Comparison of ENCODE assay signal across 8 cellular contexts in genomic region chr15:66702035-66702769, GRCh38. TPM values are rescaled to one million over a fixed set of nuclear protein-coding genes. Genes with fewer than 3 reads are reported as not detected.
DNase-seq lines count a peak whose midpoint lies in the region; ATAC-seq and TF ChIP-seq lines count a peak whose summit lies in the region.

SMAD6 (plus strand) TSS chr15:66702236; CDS start chr15:66703259, 1,023 bp downstream.

- H3K36me3 ChIP-seq in cardiac muscle cell (peaks cover 18% of the 10 kb centered on the region), ovary (no peaks in the 10 kb centered on the region), thoracic aorta (no peaks in the 10 kb centered on the region)

- intact Hi-C loops in ovary (cut with DNase I): loop anchor here (2.0 to 10.0 kb wide), 6 partner anchors 70 to 150 kb away; no protein-coding TSS in a partner anchor

- peak; percentile 49 for TF ChIP-seq POLR2A in ovary (IDR thresholded peaks at IDR 0.05)

- H3K9me3 ChIP-seq in cardiac muscle cell (ENCODE audit: low read depth) (no peaks in the 10 kb centered on the region), ovary (no peaks in the 10 kb centered on the region), thoracic aorta (no peaks in the 10 kb centered on the region)

- ATAC-seq in GM21423 (IDR thresholded peaks at IDR 0.05; ENCODE audit: unreplicated experiment) (peak; percentile 23), thoracic aorta (ENCODE audit: insufficient number of reproducible peaks, low FRiP score, low read depth) (peak; percentile 70)
- ATAC-seq in activated naive CD8-positive, alpha-beta T cell treated with anti-CD3 and anti-CD28 coated beads, Interleukin-2, amount 50 U/mL, for 24 hours: peak; percentile 27

- TF ChIP-seq CTCF in AG09319 (IDR thresholded peaks at IDR 0.05; ENCODE audit: low read depth, low read length) (no peak), cardiac muscle cell (IDR thresholded peaks at IDR 0.05; ENCODE audit: low read depth, low read length) (no peak), ovary (IDR thresholded peaks at IDR 0.05) (no peak), thoracic aorta (IDR thresholded peaks at IDR 0.05) (no peak)

- H3K4me1 Mint-ChIP-seq in activated naive CD8-positive, alpha-beta T cell treated with anti-CD3 and anti-CD28 coated beads, Interleukin-2, amount 50 U/mL, for 24 hours: peaks cover 19% of the 10 kb centered on the region

- TF ChIP-seq EP300 in ovary (IDR thresholded peaks at IDR 0.05): no peak

- peak within 1 kb of the TSS; percentile 81 for H3K4me3 Mint-ChIP-seq in activated naive CD8-positive, alpha-beta T cell treated with anti-CD3 and anti-CD28 coated beads, Interleukin-2, amount 50 U/mL, for 24 hours

- peaks cover 24% of the 10 kb centered on the region for H3K27me3 Mint-ChIP-seq in activated naive CD8-positive, alpha-beta T cell treated with anti-CD3 and anti-CD28 coated beads, Interleukin-2, amount 50 U/mL, for 24 hours

- H3K4me3 ChIP-seq in cardiac muscle cell (peak within 1 kb of the TSS; percentile 100), ovary (peak within 1 kb of the TSS; percentile 54), thoracic aorta (peak within 1 kb of the TSS; percentile 84)

- H3K36me3 Mint-ChIP-seq in activated naive CD8-positive, alpha-beta T cell treated with anti-CD3 and anti-CD28 coated beads, Interleukin-2, amount 50 U/mL, for 24 hours (ENCODE audit: low read depth): no peaks in the 10 kb centered on the region

- peak within 1 kb of the TSS; percentile 39 for H3K27ac Mint-ChIP-seq in activated naive CD8-positive, alpha-beta T cell treated with anti-CD3 and anti-CD28 coated beads, Interleukin-2, amount 50 U/mL, for 24 hours

- H3K27me3 ChIP-seq in cardiac muscle cell (no peaks in the 10 kb centered on the region), ovary (no peaks in the 10 kb centered on the region), thoracic aorta (replicated peaks; ENCODE audit: insufficient read depth) (no peaks in the 10 kb centered on the region)

- H3K4me1 ChIP-seq in cardiac muscle cell (ENCODE audit: low read depth) (peaks cover 17% of the 10 kb centered on the region), ovary (ENCODE audit: insufficient read depth) (peaks cover 21% of the 10 kb centered on the region), thoracic aorta (ENCODE audit: control insufficient read depth in 1 of 2, low read depth in 2 of 2) (peaks cover 22 to 41% of the 10 kb centered on the region in 2 donors)

- H3K9me3 Mint-ChIP-seq in activated naive CD8-positive, alpha-beta T cell treated with anti-CD3 and anti-CD28 coated beads, Interleukin-2, amount 50 U/mL, for 24 hours: no peaks in the 10 kb centered on the region

- DNase-seq in AG09319 (ENCODE audit: extremely low read depth, low read depth) (peak; percentile 97), NCI-H1436 (lab: John Stamatoyannopoulos, UW) (peak; percentile 91), T follicular helper cell (ENCODE audit: low read depth) (peak; percentile 70), cardiac muscle cell (ENCODE audit: low read depth in 1 of 2, low spot score in 1 of 2) (peak; percentile 99), ovary (peak; percentile 95 to 97 (median 97)), thoracic aorta (ENCODE audit: low spot score) (peak; percentile 88)
- peak; percentile 74 for DNase-seq in activated naive CD8-positive, alpha-beta T cell treated with anti-CD3 and anti-CD28 coated beads, Interleukin-2, amount 50 U/mL, for 24 hours

- WGBS in ovary, 3 donors: 0% methylated on average over 53 of the region's 53 CpGs

- H3K27ac ChIP-seq in cardiac muscle cell (peak within 1 kb of the TSS; percentile 97), ovary (peak within 1 kb of the TSS; percentile 65 to 76), thoracic aorta (peak within 1 kb of the TSS; percentile 90 to 93)

RNA-seq across cellular contexts. Expression of gene SMAD6, which starts in this region (rescaled TPM):
- total RNA-seq in cardiac muscle cell: 232 and 274 TPM in 2 replicates
- 106 and 155 TPM in 2 replicates for polyA plus RNA-seq in cardiac muscle cell
- total RNA-seq in ovary: 10 to 100 TPM in 6 of 7 donors, 1 to 10 TPM in 1; 7.1 to 20.3 (median 14.1) TPM
- 10 to 100 TPM in 1 of 2 donors, 1 to 10 TPM in 1; 3.8 to 10.9 TPM for polyA plus RNA-seq in ovary
- 100 to 1,000 TPM in 1 of 2 donors, 10 to 100 TPM in 1; 73.3 to 113 TPM for total RNA-seq in thoracic aorta

Comparison
In these comparisons a context has a peak if more than half of its experiments do, and no peak if none do; other contexts are left out.
1. Peak in every context shown above with its lines: DNase-seq, ATAC-seq, H3K4me3 ChIP-seq and H3K27ac ChIP-seq.